39 cellular contexts compared by ENCODE assay signal in the genomic region with DNA sequence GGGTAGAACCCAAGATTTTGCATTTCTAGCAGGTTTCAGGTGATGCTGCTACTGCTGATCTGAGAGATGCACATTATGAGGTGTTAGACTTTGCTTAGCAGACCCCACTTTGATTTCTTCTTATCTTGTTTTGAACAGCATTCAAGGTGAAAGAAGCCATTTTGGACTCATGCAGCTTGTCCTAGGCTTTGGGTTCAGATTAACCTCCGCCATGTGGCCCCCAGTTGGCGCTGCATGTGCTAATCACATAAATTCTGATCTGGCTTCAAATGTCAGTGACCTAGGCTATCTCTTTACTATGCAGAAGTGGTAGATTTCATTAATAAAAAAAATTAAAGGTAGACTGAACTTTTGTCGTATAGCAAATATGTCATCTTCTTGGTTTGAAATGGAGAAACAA.
"Had no signal": no experiment of that assay in that cellular context is flagged by ENCODE, and none has a peak within 500 bp of the region (broad histone marks: within the 10 kb centered on the region; RNA-seq: fewer than 3 reads in every experiment).

No MANE protein-coding gene starts in this region.

- H3K36me3 Mint-ChIP-seq: brain had no signal

- FAIRE-seq: bronchial epithelial cell, TTC549 had no signal

- H3K4me3 Mint-ChIP-seq: activated B cell treated with CpG ODN at 0.5 μM for 24 hours; activated CD4-positive, alpha-beta memory T cell treated with anti-CD3 and anti-CD28 coated beads for 36 hours; activated naive CD4-positive, alpha-beta T cell treated with anti-CD3 and anti-CD28 coated beads, Interleukin-2, amount 10 ng/mL, durations not matched to agents 7 days and 5 days; activated naive CD8-positive, alpha-beta T cell; activated naive CD8-positive, alpha-beta T cell treated with anti-CD3 and anti-CD28 coated beads, Interleukin-2, amount 50 U/mL, for 24 hours; activated T-cell treated with anti-CD3 and anti-CD28 coated beads, Interleukin-2, amount 50 U/mL, for 4 hours; brain; T-helper 1 cell treated with Interleukin-12 subunit alpha and Interleukin-12 subunit beta and Interleukin-4 antibody, amounts not matched to agents 30 μg/mL and 1 μg/mL, for 36 hours; T-helper 2 cell treated with Interferon-gamma antibody and Interleukin-4, amounts not matched to agents 5 μg/mL and 100 μg/mL, for 36 hours had no signal

- H3K27ac ChIP-seq: Peyer's patch, SJSA1 had no signal

- H3K4me1 Mint-ChIP-seq: activated naive CD4-positive, alpha-beta T cell treated with anti-CD3 and anti-CD28 coated beads, Interleukin-2, amount 10 ng/mL, durations not matched to agents 7 days and 5 days; brain had no signal

- H3K9me3 ChIP-seq: Peyer's patch, SJSA1 had no signal

- DNase-seq: activated B cell treated with CpG ODN at 0.5 μM for 24 hours; activated CD4-positive, alpha-beta memory T cell treated with anti-CD3 and anti-CD28 coated beads for 36 hours; activated CD4-positive, alpha-beta T cell treated with anti-CD3 and anti-CD28 coated beads for 4 hours; activated CD4-positive, alpha-beta T cell treated with anti-CD3 and anti-CD28 coated beads, Interleukin-2, amount 50 U/mL, for 1 hour; activated CD4-positive, CD25-positive, alpha-beta regulatory T cell treated with anti-CD3 and anti-CD28 coated beads, Interleukin-2, amount 50 U/mL, for 72 hours; activated CD8-positive, alpha-beta memory T cell treated with anti-CD3 and anti-CD28 coated beads, Interleukin-2, amount 50 U/mL, for 4 hours; activated effector memory CD4-positive, alpha-beta T cell treated with Interleukin-2 at 50 U/mL for 16 hours; activated naive CD4-positive, alpha-beta T cell treated with anti-CD3 and anti-CD28 coated beads, Interleukin-2, amount 10 ng/mL, durations not matched to agents 7 days and 5 days; activated naive CD8-positive, alpha-beta T cell treated with anti-CD3 and anti-CD28 coated beads, Interleukin-2, amount 50 U/mL, for 24 hours; activated T-cell treated with anti-CD3 and anti-CD28 coated beads for 4 hours; activated T-cell treated with anti-CD3 and anti-CD28 coated beads, Interleukin-2, amount 50 U/mL, for 4 hours; anterior cingulate cortex; caudate nucleus; cerebellar nuclear complex; Kasumi-1; MM.1S; MV-4-11; NCI-H1092 treated with DMSO at 0.1 percent for 48 hours; NCI-H1417 treated with DMSO at 0.1 percent for 48 hours; NCI-H187 treated with DMSO at 0.1 percent for 48 hours; NCI-H2081; NCI-H2171 treated with DMSO at 0.1 percent for 48 hours; NCI-H2227 treated with DMSO at 0.1 percent for 48 hours; NCI-H446; NCI-H510A treated with DMSO at 0.1 percent for 48 hours; NCI-H526 treated with DMSO at 0.1 percent for 48 hours; NCI-H774; PC-3; Peyer's patch; RPMI8226; SHP77 treated with DMSO at 0.1 percent for 48 hours; SK-N-SH had no signal

- H3K9ac ChIP-seq: SK-N-SH had no signal

- H3K27me3 Mint-ChIP-seq: activated CD4-positive, alpha-beta memory T cell treated with anti-CD3 and anti-CD28 coated beads for 36 hours; activated naive CD8-positive, alpha-beta T cell; activated naive CD8-positive, alpha-beta T cell treated with anti-CD3 and anti-CD28 coated beads, Interleukin-2, amount 50 U/mL, for 24 hours had no signal

- H3K4me3 ChIP-seq: Peyer's patch, SJSA1 had no signal

- H3K27ac Mint-ChIP-seq: activated B cell treated with CpG ODN at 0.5 μM for 24 hours; activated CD4-positive, alpha-beta memory T cell treated with anti-CD3 and anti-CD28 coated beads for 36 hours; activated naive CD4-positive, alpha-beta T cell treated with anti-CD3 and anti-CD28 coated beads, Interleukin-2, amount 10 ng/mL, durations not matched to agents 7 days and 5 days; activated naive CD8-positive, alpha-beta T cell; activated naive CD8-positive, alpha-beta T cell treated with anti-CD3 and anti-CD28 coated beads, Interleukin-2, amount 50 U/mL, for 24 hours; brain; T-helper 1 cell treated with Interleukin-12 subunit alpha and Interleukin-12 subunit beta and Interleukin-4 antibody, amounts not matched to agents 30 μg/mL and 1 μg/mL, for 36 hours; T-helper 2 cell treated with Interferon-gamma antibody and Interleukin-4, amounts not matched to agents 5 μg/mL and 100 μg/mL, for 36 hours had no signal

- H3K36me3 ChIP-seq: Peyer's patch, SJSA1 had no signal

- ATAC-seq: activated naive CD8-positive, alpha-beta T cell treated with anti-CD3 and anti-CD28 coated beads, Interleukin-2, amount 50 U/mL, for 24 hours; activated T-cell treated with anti-CD3 and anti-CD28 coated beads, Interleukin-2, amount 50 U/mL, for 4 hours; PC-3 had no signal

- H3K27me3 ChIP-seq: Peyer's patch, SJSA1 had no signal

- H3K4me2 ChIP-seq: SK-N-SH had no signal
